In the genomic region with DNA sequence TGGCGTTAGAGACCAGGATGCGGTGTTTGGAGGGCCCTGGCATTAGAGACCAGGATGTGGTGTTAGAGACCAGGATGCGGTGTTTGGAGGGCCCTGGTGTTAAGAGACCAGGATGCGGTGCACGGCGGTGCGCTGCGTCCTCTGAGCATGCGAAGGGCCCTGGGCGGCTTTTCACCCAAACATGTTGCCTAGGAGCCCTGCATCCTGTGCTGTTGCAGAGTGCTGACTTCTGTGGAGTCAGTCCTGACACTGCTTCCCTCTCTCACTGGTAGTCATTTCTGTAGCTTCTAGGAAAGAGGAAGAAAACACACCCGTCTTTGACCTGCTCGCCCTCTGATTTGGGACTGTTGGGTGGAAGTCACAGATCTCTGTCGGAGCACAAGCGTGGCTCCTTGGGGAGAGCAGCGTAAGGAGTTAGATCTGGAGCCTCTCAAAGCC, we compare ENCODE assay signal across 11 cellular contexts.
A peak's percentile ranks its signal among the peaks of the same experiment; 100 is the strongest.
DNase-seq lines count a peak whose midpoint lies in the region; ATAC-seq and FAIRE-seq lines count a peak whose summit lies in the region.
"Had no signal": no experiment of that assay in that cellular context is flagged by ENCODE, and none has a peak within 500 bp of the region (broad histone marks: within the 10 kb centered on the region; RNA-seq: fewer than 3 reads in every experiment).

No MANE protein-coding gene starts in this region.

- H3K36me3 Mint-ChIP-seq in activated naive CD4-positive, alpha-beta T cell treated with anti-CD3 and anti-CD28 coated beads, Interleukin-2, amount 10 ng/mL, durations not matched to agents 7 days and 5 days, result peaks cover 1% of the 10 kb centered on the region
- H3K36me3 Mint-ChIP-seq in T-helper 1 cell treated with Interleukin-12 subunit alpha and Interleukin-12 subunit beta and Interleukin-4 antibody, amounts not matched to agents 30 μg/mL and 1 μg/mL, for 36 hours (ENCODE audit: low read depth), result no peaks in the 10 kb centered on the region
- peaks cover 33 to 49% of the 10 kb centered on the region in 2 donors for H3K36me3 Mint-ChIP-seq in stimulated activated naive B cell treated with anti-CD40 and anti-IgM and Interleukin-4, amounts not matched to agents 10 μg/mL and 1 μg/mL and 100 μg/mL, for 72 hours

- peaks cover 14% of the 10 kb centered on the region for H3K4me1 Mint-ChIP-seq in activated naive CD4-positive, alpha-beta T cell treated with anti-CD3 and anti-CD28 coated beads, Interleukin-2, amount 10 ng/mL, durations not matched to agents 7 days and 5 days
- H3K4me1 Mint-ChIP-seq in T-helper 1 cell treated with Interleukin-12 subunit alpha and Interleukin-12 subunit beta and Interleukin-4 antibody, amounts not matched to agents 30 μg/mL and 1 μg/mL, for 36 hours (ENCODE audit: low read depth), result peaks cover 8% of the 10 kb centered on the region
- peaks cover 8 to 12% of the 10 kb centered on the region in 2 donors for H3K4me1 Mint-ChIP-seq in stimulated activated naive B cell treated with anti-CD40 and anti-IgM and Interleukin-4, amounts not matched to agents 10 μg/mL and 1 μg/mL and 100 μg/mL, for 72 hours

- H3K27me3 Mint-ChIP-seq in activated naive CD4-positive, alpha-beta T cell treated with anti-CD3 and anti-CD28 coated beads, Interleukin-2, amount 10 ng/mL, durations not matched to agents 7 days and 5 days, result no peaks in the 10 kb centered on the region
- no peaks in the 10 kb centered on the region for H3K27me3 Mint-ChIP-seq in T-helper 1 cell treated with Interleukin-12 subunit alpha and Interleukin-12 subunit beta and Interleukin-4 antibody, amounts not matched to agents 30 μg/mL and 1 μg/mL, for 36 hours (ENCODE audit: low read depth)
- no peaks in the 10 kb centered on the region for H3K27me3 Mint-ChIP-seq in stimulated activated naive B cell treated with anti-CD40 and anti-IgM and Interleukin-4, amounts not matched to agents 10 μg/mL and 1 μg/mL and 100 μg/mL, for 72 hours

- no peaks in the 10 kb centered on the region for H3K9me3 Mint-ChIP-seq in activated naive CD4-positive, alpha-beta T cell treated with anti-CD3 and anti-CD28 coated beads, Interleukin-2, amount 10 ng/mL, durations not matched to agents 7 days and 5 days
- no peaks in the 10 kb centered on the region for H3K9me3 Mint-ChIP-seq in T-helper 1 cell treated with Interleukin-12 subunit alpha and Interleukin-12 subunit beta and Interleukin-4 antibody, amounts not matched to agents 30 μg/mL and 1 μg/mL, for 36 hours
- H3K9me3 Mint-ChIP-seq in stimulated activated naive B cell treated with anti-CD40 and anti-IgM and Interleukin-4, amounts not matched to agents 10 μg/mL and 1 μg/mL and 100 μg/mL, for 72 hours, result no peaks in the 10 kb centered on the region

- H3K27ac Mint-ChIP-seq in activated naive CD4-positive, alpha-beta T cell treated with anti-CD3 and anti-CD28 coated beads, Interleukin-2, amount 10 ng/mL, durations not matched to agents 7 days and 5 days, result peak overlapping the region; percentile 77
- peak overlapping the region; percentile 63 for H3K27ac Mint-ChIP-seq in T-helper 1 cell treated with Interleukin-12 subunit alpha and Interleukin-12 subunit beta and Interleukin-4 antibody, amounts not matched to agents 30 μg/mL and 1 μg/mL, for 36 hours
- no peak overlapping the region for H3K27ac Mint-ChIP-seq in stimulated activated naive B cell treated with anti-CD40 and anti-IgM and Interleukin-4, amounts not matched to agents 10 μg/mL and 1 μg/mL and 100 μg/mL, for 72 hours

- H3K4me3 Mint-ChIP-seq in activated naive CD4-positive, alpha-beta T cell treated with anti-CD3 and anti-CD28 coated beads, Interleukin-2, amount 10 ng/mL, durations not matched to agents 7 days and 5 days, result no peak overlapping the region
- H3K4me3 Mint-ChIP-seq in T-helper 1 cell treated with Interleukin-12 subunit alpha and Interleukin-12 subunit beta and Interleukin-4 antibody, amounts not matched to agents 30 μg/mL and 1 μg/mL, for 36 hours, result peak overlapping the region; percentile 33
- H3K4me3 Mint-ChIP-seq in stimulated activated naive B cell treated with anti-CD40 and anti-IgM and Interleukin-4, amounts not matched to agents 10 μg/mL and 1 μg/mL and 100 μg/mL, for 72 hours, result peak overlapping the region in 1 of 2 donors; percentile 31

- FAIRE-seq in RCC 7860 (lab: Jason Lieb, UNC), result no peak
- FAIRE-seq: GM18507 had no signal

- ATAC-seq in left ventricle myocardium superior (peak; percentile 26), GM19395 (IDR thresholded peaks at IDR 0.05; ENCODE audit: unreplicated experiment) (no peak), GM21381 (IDR thresholded peaks at IDR 0.05; ENCODE audit: unreplicated experiment) (no peak)
- ATAC-seq in stimulated activated naive B cell treated with anti-CD40 and anti-IgM and Interleukin-4, amounts not matched to agents 10 μg/mL and 1 μg/mL and 100 μg/mL, for 72 hours (replicated peaks), result peak; percentile 56 to 57

- intact Hi-C loops in left ventricle myocardium superior (cut with micrococcal nuclease), result no loop called here

- CTCF ChIA-PET in activated naive CD4-positive, alpha-beta T cell treated with anti-CD3 and anti-CD28 coated beads, Interleukin-2, amount 10 ng/mL, durations not matched to agents 7 days and 5 days (lab: Charles Lee), result no interaction called here

- peak; percentile 50 for DNase-seq in activated naive CD4-positive, alpha-beta T cell treated with anti-CD3 and anti-CD28 coated beads, Interleukin-2, amount 10 ng/mL, durations not matched to agents 7 days and 5 days
- DNase-seq in activated naive CD4-positive, alpha-beta T cell treated with Interleukin-2 at 50 U/mL for 16 hours, result no peak
- DNase-seq in left ventricle myocardium superior (no peak), RCC 7860 (ENCODE audit: low spot score) (no peak)
- no peak for DNase-seq in stimulated activated naive B cell treated with anti-CD40 and anti-IgM and Interleukin-4, amounts not matched to agents 10 μg/mL and 1 μg/mL and 100 μg/mL, for 72 hours
- DNase-seq: islet precursor cell, WERI-Rb-1 had no signal

Comparison
In these comparisons a context has a peak if more than half of its experiments do, and no peak if none do; other contexts are left out.
1. ATAC-seq: peak in left ventricle myocardium superior (single experiment) and stimulated activated naive B cell treated with anti-CD40 and anti-IgM and Interleukin-4, amounts not matched to agents 10 μg/mL and 1 μg/mL and 100 μg/mL, for 72 hours (2 of 2); none in GM19395 (single experiment) and GM21381 (single experiment).